ENCODE assay signal across 18 cellular contexts in the genomic region with DNA sequence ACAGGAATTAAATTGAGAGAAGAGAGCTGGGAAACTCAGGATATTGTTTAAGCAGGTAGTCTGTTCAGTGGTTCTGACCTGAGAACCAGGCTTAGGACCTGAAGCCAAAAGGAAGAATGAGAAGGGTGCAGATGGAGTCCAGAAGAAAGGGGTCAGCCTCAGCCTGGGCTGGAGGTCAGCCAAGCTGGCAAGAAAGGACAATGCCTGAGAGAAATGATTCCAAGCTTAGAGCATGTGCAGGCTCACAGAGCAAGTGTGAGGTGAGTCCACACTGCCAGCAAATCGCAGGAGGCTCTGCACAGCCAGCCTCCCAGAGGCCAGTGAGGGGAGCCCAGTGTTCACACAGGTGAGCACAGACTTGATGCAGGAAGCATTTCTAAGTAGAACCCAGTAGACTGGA. TPM values are rescaled to one million over a fixed set of nuclear protein-coding genes. Genes with fewer than 3 reads are reported as not detected.
"Had no signal": no experiment of that assay in that cellular context is flagged by ENCODE, and none has a peak within 500 bp of the region (broad histone marks: within the 10 kb centered on the region; RNA-seq: fewer than 3 reads in every experiment).

No MANE protein-coding gene starts in this region.

- H3K27ac ChIP-seq: colonic mucosa, foreskin keratinocyte, lower lobe of right lung had no signal

- ATAC-seq: activated naive CD8-positive, alpha-beta T cell treated with anti-CD3 and anti-CD28 coated beads, Interleukin-2, amount 50 U/mL, for 24 hours; foreskin keratinocyte; lower lobe of right lung; stimulated activated effector memory CD8-positive, alpha-beta T cell treated with anti-CD3 and anti-CD28 coated beads, Interleukin-12 subunit alpha, Interleukin-12 subunit beta, amount 100 ng/mL, for 72 hours had no signal

- FAIRE-seq: astrocyte, bronchial epithelial cell, endothelial cell of umbilical vein had no signal

- H3K27me3 ChIP-seq: colonic mucosa, foreskin keratinocyte, tibial nerve, uterus had no signal

- H3K36me3 ChIP-seq: colonic mucosa, lower lobe of right lung, tibial nerve, uterus had no signal

- H3K4me1 ChIP-seq: colonic mucosa, foreskin keratinocyte, uterus had no signal

- DNase-seq: activated CD4-positive, alpha-beta T cell treated with anti-CD3 and anti-CD28 coated beads, Interleukin-2, amount 50 U/mL, for 1 hour; activated CD8-positive, alpha-beta memory T cell treated with anti-CD3 and anti-CD28 coated beads for 24 hours; activated naive CD4-positive, alpha-beta T cell treated with Interleukin-2 at 50 U/mL for 16 hours; activated naive CD8-positive, alpha-beta T cell treated with anti-CD3 and anti-CD28 coated beads, Interleukin-2, amount 50 U/mL, for 24 hours; colonic mucosa; foreskin keratinocyte; immature natural killer cell; lower lobe of right lung; midbrain; posterior cingulate gyrus; retina; uterus had no signal

- H3K9me3 ChIP-seq: colonic mucosa, lower lobe of right lung, tibial nerve, uterus had no signal

- H3K4me3 ChIP-seq: colonic mucosa, lower lobe of right lung, tibial nerve, uterus had no signal

RNA-seq across cellular contexts. Expression of a gene that starts 47.3 kb away (rescaled TPM):
- total RNA-seq: activated T-helper 1 cell treated with anti-CD3 and anti-CD28 coated beads, Interleukin-12 subunit alpha, Interleukin-12 subunit beta, Interleukin-2, Interleukin-4 antibody, amounts not matched to agents 30 ng/mL and 10 ng/mL and 1 ng/mL, durations not matched to agents 14 hours and 24 hours and 36 hours had no signal
- polyA plus RNA-seq: foreskin keratinocyte, immature natural killer cell had no signal
